17 cellular contexts compared by ENCODE assay signal in the genomic region with DNA sequence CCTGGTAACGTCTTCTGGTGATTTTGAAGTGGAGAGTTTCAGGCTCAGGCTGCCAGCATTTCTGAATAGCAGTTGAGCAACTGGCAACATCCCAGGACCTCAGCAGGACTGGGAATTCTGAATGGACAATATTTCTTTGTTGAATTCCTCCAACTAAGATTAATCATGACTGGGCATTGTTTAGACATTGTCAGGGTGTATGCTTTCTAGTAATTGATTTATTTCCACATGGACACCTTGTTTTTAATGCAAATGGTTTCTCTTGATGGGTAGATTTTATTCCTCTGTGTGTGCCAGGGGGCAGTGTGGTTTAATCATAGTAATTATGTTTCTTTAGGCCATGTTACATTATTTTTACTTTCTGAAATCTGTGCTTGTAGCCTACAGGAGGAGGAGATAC.
A peak's percentile ranks its signal among the peaks of the same experiment; 100 is the strongest.
DNase-seq lines count a peak whose midpoint lies in the region; ATAC-seq and TF ChIP-seq lines count a peak whose summit lies in the region.
"Had no signal": no experiment of that assay in that cellular context is flagged by ENCODE, and none has a peak within 500 bp of the region (broad histone marks: within the 10 kb centered on the region; RNA-seq: fewer than 3 reads in every experiment).

No MANE protein-coding gene starts in this region.

- intact Hi-C loops in thyroid gland (cut with DNase I) = no loop called here

- 21 to 25% methylated on average over 1 of the region's 1 CpG for whole genome bisulfite sequencing in thyroid gland, 2 donors

- ATAC-seq in GM21723 (IDR thresholded peaks at IDR 0.05; ENCODE audit: unreplicated experiment) = no peak
- ATAC-seq in GM18861 (IDR thresholded peaks at IDR 0.05; ENCODE audit: unreplicated experiment) = no peak
- ATAC-seq: Right ventricle myocardium inferior had no signal

- in situ Hi-C loops in astrocyte of the spinal cord (cut with HindIII; ENCODE audit: low sequenced_read_pairs) = no loop called here

- TF ChIP-seq CTCF in astrocyte of the spinal cord (IDR thresholded peaks at IDR 0.05; ENCODE audit: low read depth, low read length) (peak; percentile 17), thyroid gland (IDR thresholded peaks at IDR 0.05) (peak in 2 of 6 experiments; percentile 25 to 45)

- H3K27me3 ChIP-seq in thyroid gland = no peaks in the 10 kb centered on the region
- H3K27me3 ChIP-seq: colonic mucosa had no signal

- H3K27ac ChIP-seq in thyroid gland = peak overlapping the region in 2 of 3 donors; percentile 45 to 57
- H3K27ac ChIP-seq: colonic mucosa had no signal

- peaks cover 27 to 28% of the 10 kb centered on the region in 2 donors for H3K4me1 ChIP-seq in thyroid gland
- H3K4me1 ChIP-seq: colonic mucosa had no signal

- no peaks in the 10 kb centered on the region for H3K36me3 ChIP-seq in thyroid gland
- H3K36me3 ChIP-seq: colonic mucosa had no signal

- DNase-seq in NCI-H146 (lab: John Stamatoyannopoulos, UW) (peak; percentile 21), NCI-H146 treated with DMSO at 0.1 percent for 48 hours (lab: John Stamatoyannopoulos, UW; ENCODE audit: unreplicated experiment) (no peak), astrocyte of the spinal cord (ENCODE audit: low read depth, low spot score) (peak; percentile 33), left kidney (ENCODE audit: low read depth, low spot score) (peak; percentile 14), thyroid gland (peak; percentile 80 to 88), AG08395 (ENCODE audit: low spot score) (no peak)
- DNase-seq: 8988T; activated CD8-positive, alpha-beta memory T cell treated with anti-CD3 and anti-CD28 coated beads for 24 hours; activated naive CD4-positive, alpha-beta T cell treated with anti-CD3 and anti-CD28 coated beads for 36 hours; colonic mucosa; islet precursor cell; naive B cell; NCI-H524 treated with DMSO at 0.1 percent for 48 hours had no signal

- no peaks in the 10 kb centered on the region for H3K9me3 ChIP-seq in thyroid gland
- H3K9me3 ChIP-seq: colonic mucosa had no signal

- no peak for TF ChIP-seq POLR2A in thyroid gland (IDR thresholded peaks at IDR 0.05)

- H3K4me3 ChIP-seq in astrocyte of the spinal cord (ENCODE audit: low read depth, low read length) = no peak overlapping the region
- H3K4me3 ChIP-seq in thyroid gland (replicated peaks in 1 of 3) = no peak overlapping the region
- H3K4me3 ChIP-seq: colonic mucosa, smooth muscle cell had no signal

Comparison
In these comparisons a context has a peak if more than half of its experiments do, and no peak if none do; other contexts are left out.
1. DNase-seq: peak in NCI-H146 (single experiment), astrocyte of the spinal cord (single experiment), left kidney (single experiment) and thyroid gland (2 of 2); none in NCI-H146 treated with DMSO at 0.1 percent for 48 hours (single experiment) and AG08395 (single experiment).